In genomic region chr15:75036269-75036668, GRCh38 we compare ENCODE assay signal across 14 cellular contexts. TPM values are rescaled to one million over a fixed set of nuclear protein-coding genes. Genes with fewer than 3 reads are reported as not detected.
DNase-seq lines count a peak whose midpoint lies in the region; ATAC-seq, FAIRE-seq and TF ChIP-seq lines count a peak whose summit lies in the region.
"Had no signal": no experiment of that assay in that cellular context is flagged by ENCODE, and none has a peak within 500 bp of the region (broad histone marks: within the 10 kb centered on the region; RNA-seq: fewer than 3 reads in every experiment).

No MANE protein-coding gene starts in this region.

- H3K4me1 Mint-ChIP-seq in astrocyte (ENCODE audit: low read depth, unreplicated experiment), result peaks cover 31% of the 10 kb centered on the region
- peaks cover 6 to 56% (median 19%) of the 10 kb centered on the region in 4 donors for H3K4me1 Mint-ChIP-seq in naive thymus-derived CD8-positive, alpha-beta T cell

- H3K4me2 ChIP-seq in astrocyte (ENCODE audit: low read length), result no peak overlapping the region

- POLR2A ChIA-PET in naive thymus-derived CD8-positive, alpha-beta T cell (lab: Charles Lee), result no interaction called here

- FAIRE-seq in HTR-8/SVneo (lab: Jason Lieb, UNC), result no peak
- FAIRE-seq in astrocyte (lab: Jason Lieb, UNC), result no peak
- FAIRE-seq: islet of Langerhans had no signal

- H3K27ac Mint-ChIP-seq in astrocyte (ENCODE audit: unreplicated experiment), result peak overlapping the region; percentile 69
- H3K27ac Mint-ChIP-seq in naive thymus-derived CD8-positive, alpha-beta T cell, result peak overlapping the region in 2 of 10 donors; percentile 62 to 77

- H3K27ac ChIP-seq in astrocyte (ENCODE audit: low read depth, low read length) (no peak overlapping the region), left lung (no peak overlapping the region)
- H3K27ac ChIP-seq: psoas muscle had no signal

- H2AFZ ChIP-seq in astrocyte (ENCODE audit: low read depth, low read length), result no peak overlapping the region

- H3K9ac ChIP-seq in astrocyte (ENCODE audit: low read length), result no peak overlapping the region

- H3K27me3 Mint-ChIP-seq in astrocyte (ENCODE audit: low read depth, unreplicated experiment), result no peaks in the 10 kb centered on the region
- no peaks in the 10 kb centered on the region for H3K27me3 Mint-ChIP-seq in naive thymus-derived CD8-positive, alpha-beta T cell

- H3K36me3 ChIP-seq in astrocyte (ENCODE audit: insufficient read depth, low read length), result no peaks in the 10 kb centered on the region
- no peaks in the 10 kb centered on the region for H3K36me3 ChIP-seq in left lung

- no peak overlapping the region for H3K4me3 ChIP-seq in astrocyte (ENCODE audit: insufficient read depth, low read depth, low read length)
- H3K4me3 ChIP-seq in left lung, result no peak overlapping the region
- H3K4me3 ChIP-seq: psoas muscle had no signal

- intact Hi-C loops in left lung (cut with DNase I), result loop anchor here in 1 of 2 donors (10.0 kb wide), 1 partner anchor 169 kb away; the partner anchor contains the start of gene C15orf39
- intact Hi-C loops in posterior cingulate gyrus (cut with DNase I), result no loop called here

- H3K4me3 Mint-ChIP-seq in astrocyte (ENCODE audit: unreplicated experiment), result no peak overlapping the region
- H3K4me3 Mint-ChIP-seq in naive thymus-derived CD8-positive, alpha-beta T cell, result no peak overlapping the region

- peaks cover 4% of the 10 kb centered on the region for H3K4me1 ChIP-seq in astrocyte (ENCODE audit: insufficient read depth, low read length)
- peaks cover 6 to 46% of the 10 kb centered on the region in 2 donors for H3K4me1 ChIP-seq in left lung

- DNase-seq in AG20443 (ENCODE audit: low spot score) (peak; percentile 17), HTR-8/SVneo (ENCODE audit: insufficient read length, low spot score) (peak; percentile 55), astrocyte (ENCODE audit: low read depth) (no peak), left lung (no peak), posterior cingulate gyrus (no peak), T-helper 9 cell (no peak)
- no peak for DNase-seq in naive thymus-derived CD8-positive, alpha-beta T cell
- DNase-seq: activated gamma-delta T cell treated with Interleukin-2 at 50 U/mL for 16 hours; effector CD4-positive, alpha-beta T cell; GOT3; NCI-H2227 treated with DMSO at 0.1 percent for 48 hours; psoas muscle had no signal

- no peaks in the 10 kb centered on the region for H3K27me3 ChIP-seq in astrocyte (ENCODE audit: insufficient read depth, low read length)
- H3K27me3 ChIP-seq in left lung, result no peaks in the 10 kb centered on the region

- H4K20me1 ChIP-seq in astrocyte (ENCODE audit: insufficient read depth, low read length), result peaks cover 25% of the 10 kb centered on the region

- H3K79me2 ChIP-seq in astrocyte (ENCODE audit: insufficient read depth, low read length), result peaks cover 3% of the 10 kb centered on the region

- ATAC-seq in left lung (peak; percentile 82), HG02885 (IDR thresholded peaks at IDR 0.05; ENCODE audit: poor library complexity, unreplicated experiment) (no peak)
- ATAC-seq in naive thymus-derived CD8-positive, alpha-beta T cell, result no peak
- ATAC-seq: psoas muscle had no signal

- TF ChIP-seq CTCF in astrocyte (IDR thresholded peaks at IDR 0.05; ENCODE audit: insufficient read depth, low read depth, low read length) (no peak), left lung (IDR thresholded peaks at IDR 0.05) (no peak)

- peaks cover 13% of the 10 kb centered on the region for H3K36me3 Mint-ChIP-seq in astrocyte (ENCODE audit: low read depth, unreplicated experiment)
- H3K36me3 Mint-ChIP-seq in naive thymus-derived CD8-positive, alpha-beta T cell, result peaks cover 0 to 35% (median 8%) of the 10 kb centered on the region in 3 donors

- H3K9me3 ChIP-seq in astrocyte (ENCODE audit: insufficient read depth, low read depth, low read length) (no peaks in the 10 kb centered on the region), left lung (no peaks in the 10 kb centered on the region)
- H3K9me3 ChIP-seq: psoas muscle had no signal

- no peaks in the 10 kb centered on the region for H3K9me3 Mint-ChIP-seq in astrocyte (ENCODE audit: unreplicated experiment)
- no peaks in the 10 kb centered on the region for H3K9me3 Mint-ChIP-seq in naive thymus-derived CD8-positive, alpha-beta T cell

RNA-seq across cellular contexts. Expression of gene PPCDC, which starts 12.9 kb away (rescaled TPM):
- total RNA-seq in astrocyte (7.3 and 7.5 TPM in 2 replicates), left lung (10 to 100 TPM; 13.2 to 14.1 TPM)
- 10 to 100 TPM; 13.4 to 15.7 TPM for total RNA-seq in naive thymus-derived CD8-positive, alpha-beta T cell
- 10 to 100 TPM; 12.0 to 16.7 (median 13.0) TPM for polyA plus RNA-seq in naive thymus-derived CD8-positive, alpha-beta T cell

RNA-seq across cellular contexts. Expression of gene SCAMP5, which starts 40.9 kb away (rescaled TPM):
- total RNA-seq in astrocyte, result 18.7 and 23.1 TPM in 2 replicates
- total RNA-seq in left lung, result 10 to 100 TPM in 1 of 2 donors, 1 to 10 TPM in 1; 1.9 to 20.1 TPM
- total RNA-seq in naive thymus-derived CD8-positive, alpha-beta T cell, result under 1 TPM; 0.23 to 0.36 TPM
- under 1 TPM in 2 of 3 donors, not detected in 1; 0.09 to 0.19 TPM for polyA plus RNA-seq in naive thymus-derived CD8-positive, alpha-beta T cell

Comparison
In these comparisons a context has a peak if more than half of its experiments do, and no peak if none do; other contexts are left out.
1. DNase-seq: peak in AG20443 (single experiment) and HTR-8/SVneo (single experiment); none in astrocyte (single experiment), left lung (0 of 2), posterior cingulate gyrus (0 of 10), naive thymus-derived CD8-positive, alpha-beta T cell (0 of 10) and T-helper 9 cell (single experiment).